ENCODE assay signal across 11 cellular contexts in the genomic region with DNA sequence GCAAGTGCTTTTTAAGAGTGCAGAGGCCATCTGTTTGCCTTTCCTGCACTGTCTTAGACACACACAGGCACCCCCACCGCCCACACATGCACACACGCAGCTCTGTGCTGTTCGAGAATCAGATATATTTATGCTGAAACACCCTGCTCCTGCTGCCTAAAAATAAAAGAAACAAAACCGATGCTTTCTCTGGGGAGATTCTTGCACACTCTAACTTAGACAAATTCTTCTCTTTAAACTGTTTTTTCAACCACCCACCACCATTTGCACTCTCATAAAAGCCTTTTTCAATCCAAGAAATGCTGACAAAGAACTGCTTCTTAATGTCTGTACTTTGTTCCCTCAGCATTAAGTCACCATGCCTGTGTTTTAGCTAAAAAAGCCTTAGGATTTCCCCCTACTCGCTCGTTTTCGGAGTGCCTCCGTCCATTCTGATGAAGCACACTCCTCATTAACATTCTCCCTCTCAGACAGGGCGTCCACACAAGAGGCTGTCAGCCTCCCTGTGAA. TPM values are rescaled to one million over a fixed set of nuclear protein-coding genes. Genes with fewer than 3 reads are reported as not detected.
DNase-seq lines count a peak whose midpoint lies in the region; ATAC-seq and TF ChIP-seq lines count a peak whose summit lies in the region.
"Had no signal": no experiment of that assay in that cellular context is flagged by ENCODE, and none has a peak within 500 bp of the region (broad histone marks: within the 10 kb centered on the region; RNA-seq: fewer than 3 reads in every experiment).

No MANE protein-coding gene starts in this region.

- no CpG with 5 or more reads among the region's 9 CpGs for WGBS in neuronal stem cell (ENCODE audit: extremely low coverage in 2 of 2, insufficient read length in 2 of 2, insufficient replicate concordance in 1 of 2), 2 donors

- no peak overlapping the region for H4K91ac ChIP-seq in neuronal stem cell (ENCODE audit: low read depth, low read length, poor library complexity)

- H3K36me3 Mint-ChIP-seq in WTC11 = peaks cover 30% of the 10 kb centered on the region

- POLR2A ChIA-PET in WTC11 (lab: Charles Lee) = no interaction called here

- H2AK5ac ChIP-seq in neuronal stem cell (ENCODE audit: low read depth, low read length) = no peak overlapping the region

- H3K23ac ChIP-seq in neuronal stem cell (ENCODE audit: low read depth, low read length, poor library complexity) = no peak overlapping the region

- H3K27ac Mint-ChIP-seq in WTC11 = peak overlapping the region; percentile 19; the same call in 1 of the 2 replicates
- H3K27ac Mint-ChIP-seq: activated B cell treated with CpG ODN at 0.5 μM for 24 hours had no signal

- H3K4me1 Mint-ChIP-seq in WTC11 = peaks cover 31% of the 10 kb centered on the region

- no peak overlapping the region for H3K18ac ChIP-seq in neuronal stem cell (ENCODE audit: low read length)

- H3K27ac ChIP-seq in neuronal stem cell (replicated peaks; ENCODE audit: low read length) = peak overlapping the region; percentile 9

- no peak overlapping the region for H2BK12ac ChIP-seq in neuronal stem cell (ENCODE audit: low read length)

- ATAC-seq in GM21576 (IDR thresholded peaks at IDR 0.05; ENCODE audit: unreplicated experiment) = peak; percentile 74
- ATAC-seq in WTC11 = no peak

- no peak overlapping the region for H3K4me2 ChIP-seq in neuronal stem cell (ENCODE audit: insufficient read depth, low read length, poor library complexity, severe bottlenecking)

- no peaks in the 10 kb centered on the region for H3K27me3 ChIP-seq in neuronal stem cell (ENCODE audit: control insufficient read depth in 3 of 3, insufficient read depth in 3 of 3, low read depth in 1 of 3, low read length in 3 of 3)

- H3K4me3 Mint-ChIP-seq in WTC11 = no peak overlapping the region
- H3K4me3 Mint-ChIP-seq: activated B cell treated with CpG ODN at 0.5 μM for 24 hours had no signal

- H3K4ac ChIP-seq in neuronal stem cell (ENCODE audit: low read length) = no peak overlapping the region

- H3K4me1 ChIP-seq in neuronal stem cell (ENCODE audit: control insufficient read depth in 2 of 2, insufficient read depth in 1 of 2, low read depth in 1 of 2, low read length in 2 of 2) = peaks cover 8 to 12% of the 10 kb centered on the region in 2 donors

- DNase-seq in GM13977 (ENCODE audit: low spot score) (peak; percentile 77), WTC11 (ENCODE audit: low spot score) (no peak), neuronal stem cell (ENCODE audit: low spot score) (no peak), cerebellar cortex (ENCODE audit: low spot score) (no peak), NCI-H2227 (lab: John Stamatoyannopoulos, UW; ENCODE audit: unreplicated experiment) (no peak), NCI-H2227 treated with DMSO at 0.1 percent for 48 hours (lab: John Stamatoyannopoulos, UW) (no peak), NCI-H1105 (lab: John Stamatoyannopoulos, UW) (no peak)
- DNase-seq: activated B cell treated with CpG ODN at 0.5 μM for 24 hours; midbrain; stimulated activated naive CD4-positive, alpha-beta T cell treated with Interleukin-2 at 50 U/mL for 16 hours had no signal

- H2AFZ ChIP-seq in neuronal stem cell (ENCODE audit: low read length) = peak overlapping the region; percentile 81

- H4K8ac ChIP-seq in neuronal stem cell (ENCODE audit: low read depth, low read length) = no peak overlapping the region

- no peak overlapping the region for H2BK120ac ChIP-seq in neuronal stem cell (ENCODE audit: low read depth, low read length)

- TF ChIP-seq CTCF in GM13977 (IDR thresholded peaks at IDR 0.05; ENCODE audit: extremely low read depth, insufficient read depth, missing control alignments) (no peak), WTC11 (IDR thresholded peaks at IDR 0.05) (no peak)

- peaks cover 12% of the 10 kb centered on the region for H3K9me3 Mint-ChIP-seq in WTC11
- H3K9me3 Mint-ChIP-seq: activated B cell treated with CpG ODN at 0.5 μM for 24 hours had no signal

- H2BK15ac ChIP-seq in neuronal stem cell (ENCODE audit: low read length) = no peak overlapping the region

- no peak overlapping the region for H3K14ac ChIP-seq in neuronal stem cell (ENCODE audit: low read length)

- peak overlapping the region in 1 of 2 donors; percentile 36 for H3K4me3 ChIP-seq in neuronal stem cell (ENCODE audit: low read length in 2 of 2)

- CTCF ChIA-PET in WTC11 (lab: Charles Lee) = no interaction called here

- H3K36me3 ChIP-seq in neuronal stem cell (replicated peaks in 1 of 2; ENCODE audit: control insufficient read depth in 2 of 2, insufficient read depth in 2 of 2, low read length in 2 of 2) = no peaks in the 10 kb centered on the region

- no peak overlapping the region for H3K9ac ChIP-seq in neuronal stem cell (ENCODE audit: low read depth, low read length, poor library complexity)

- no peaks in the 10 kb centered on the region for H3K27me3 Mint-ChIP-seq in WTC11 (ENCODE audit: low read depth)
- H3K27me3 Mint-ChIP-seq: activated B cell treated with CpG ODN at 0.5 μM for 24 hours had no signal

- in situ Hi-C loops in GM13977 (cut with MboI; ENCODE audit: low pct_unique_long_range_greater_than_20kb, low sequenced_read_pairs, unreplicated experiment) = no loop called here

- H3K9me3 ChIP-seq in neuronal stem cell (replicated peaks in 1 of 2; ENCODE audit: control insufficient read depth in 2 of 2, insufficient read depth in 1 of 2, low read depth in 1 of 2, low read length in 2 of 2) = no peaks in the 10 kb centered on the region

- no peak overlapping the region for H2BK5ac ChIP-seq in neuronal stem cell (ENCODE audit: low read length)

- no peaks in the 10 kb centered on the region for H3K79me1 ChIP-seq in neuronal stem cell (ENCODE audit: low read depth, low read length)

TF ChIP-seq in WTC11, 78 proteins besides CTCF, POLR2A, EP300 and RAD21 (continues in another document):
- TF ChIP-seq AFF4 (CRISPR knock-in tag; IDR thresholded peaks at IDR 0.05; ENCODE audit: borderline replicate concordance) (no peak), KAT7 (CRISPR knock-in tag; IDR thresholded peaks at IDR 0.05; ENCODE audit: borderline replicate concordance) (no peak), PREB (CRISPR knock-in tag; IDR thresholded peaks at IDR 0.05; ENCODE audit: borderline replicate concordance) (no peak), ZNF121 (CRISPR knock-in tag; IDR thresholded peaks at IDR 0.05) (no peak), HMGA2 (CRISPR knock-in tag; IDR thresholded peaks at IDR 0.05) (no peak), NR2C2 (CRISPR knock-in tag; IDR thresholded peaks at IDR 0.05) (no peak), NR3C1 (CRISPR knock-in tag; conservative IDR thresholded peaks at IDR 0.05; ENCODE audit: low read depth) (no peak), ZNF416 (CRISPR knock-in tag; IDR thresholded peaks at IDR 0.05) (no peak), ZBTB43 (CRISPR knock-in tag; IDR thresholded peaks at IDR 0.05) (no peak)
- TF ChIP-seq, protein P1, sequence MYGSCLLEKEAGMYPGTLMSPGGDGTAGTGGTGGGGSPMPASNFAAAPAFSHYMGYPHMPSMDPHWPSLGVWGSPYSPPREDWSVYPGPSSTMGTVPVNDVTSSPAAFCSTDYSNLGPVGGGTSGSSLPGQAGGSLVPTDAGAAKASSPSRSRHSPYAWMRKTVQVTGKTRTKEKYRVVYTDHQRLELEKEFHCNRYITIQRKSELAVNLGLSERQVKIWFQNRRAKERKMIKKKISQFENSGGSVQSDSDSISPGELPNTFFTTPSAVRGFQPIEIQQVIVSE (CRISPR knock-in tag; IDR thresholded peaks at IDR 0.05; ENCODE audit: borderline replicate concordance) = no peak

RNA-seq across cellular contexts. Expression of gene SLC12A8, which starts 26.2 kb away (rescaled TPM):
- 7.5 to 10.3 TPM (median 9.1 TPM) in 3 replicates for total RNA-seq in WTC11 (2021)
- polyA plus RNA-seq in neuronal stem cell (2013, experiment 1 of 2) = 1.8 TPM
- 1.9 TPM for polyA plus RNA-seq in neuronal stem cell (2013, experiment 2 of 2)
